8 cellular contexts compared by ENCODE assay signal in the genomic region with DNA sequence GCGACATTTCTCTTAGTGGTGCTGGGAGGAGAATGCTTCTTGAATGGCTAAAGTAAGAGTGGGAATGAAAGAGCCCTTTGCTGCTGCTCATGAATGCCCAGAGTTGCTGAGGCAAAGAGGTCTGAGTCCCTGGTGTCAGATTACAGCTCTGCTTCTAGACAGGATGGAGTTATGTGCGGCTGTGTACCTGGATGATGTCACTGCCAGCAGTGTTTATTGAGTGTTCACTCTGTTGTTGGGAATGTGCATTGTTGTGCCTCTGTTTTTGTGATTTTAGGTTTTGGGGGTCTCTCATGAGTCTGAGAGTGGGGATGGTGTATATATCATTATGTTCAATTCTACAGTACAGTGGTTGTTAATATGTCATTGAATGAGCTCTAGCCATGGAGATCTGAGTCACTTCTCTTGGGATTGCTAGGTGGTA. TPM values are rescaled to one million over a fixed set of nuclear protein-coding genes. Genes with fewer than 3 reads are reported as not detected.
DNase-seq lines count a peak whose midpoint lies in the region; ATAC-seq and TF ChIP-seq lines count a peak whose summit lies in the region.

No MANE protein-coding gene starts in this region.

- H3K27ac ChIP-seq in OCI-LY7 (ENCODE audit: low read depth, low read length, poor library complexity, severe bottlenecking) (no peak overlapping the region), neutrophil (peak overlapping the region; percentile 87), aorta (ENCODE audit: low read depth in 1 of 2, low read length in 2 of 2) (no peak overlapping the region)

- H3K27me3 ChIP-seq in neutrophil, result no peaks in the 10 kb centered on the region
- no peaks in the 10 kb centered on the region for H3K27me3 ChIP-seq in aorta (ENCODE audit: control insufficient read depth in 1 of 2, insufficient read depth in 2 of 2, low read length in 1 of 2)

- 64 to 69% methylated on average over 2 of the region's 2 CpGs for WGBS in aorta, 2 donors

- peak overlapping the region; percentile 94 for H3K4me3 Mint-ChIP-seq in activated naive CD4-positive, alpha-beta T cell treated with anti-CD3 and anti-CD28 coated beads for 36 hours

- peaks cover 16% of the 10 kb centered on the region for H3K36me3 Mint-ChIP-seq in activated naive CD4-positive, alpha-beta T cell treated with anti-CD3 and anti-CD28 coated beads for 36 hours (ENCODE audit: low read depth)

- intact Hi-C loops in activated naive CD4-positive, alpha-beta T cell treated with anti-CD3 and anti-CD28 coated beads for 36 hours (cut with micrococcal nuclease), result loop anchor here (5.0 kb wide), 2 partner anchors 187 to 503 kb away; partner anchors contain the start of gene AGL
- intact Hi-C loops in OCI-LY7 (cut with micrococcal nuclease; ENCODE audit: unreplicated experiment) (loop anchor here (5.0 kb wide), 3 partner anchors 108 to 672 kb away; partner anchors contain the start of genes DBT and DPH5), aorta (cut with DNase I) (loop anchor here in 1 of 2 donors (5.0 kb wide), 1 partner anchor 542 kb away; the partner anchor contains the start of gene SLC30A7)

- TF ChIP-seq CTCF in OCI-LY7 (conservative IDR thresholded peaks at IDR 0.05; ENCODE audit: low read length) (no peak), neutrophil (IDR thresholded peaks at IDR 0.05) (no peak)

- no peak overlapping the region for H2AFZ ChIP-seq in OCI-LY7 (ENCODE audit: low read length)

- DNase-seq in activated naive CD4-positive, alpha-beta T cell treated with anti-CD3 and anti-CD28 coated beads for 36 hours, result peak; percentile 50
- DNase-seq in activated naive CD4-positive, alpha-beta T cell (lab: John Stamatoyannopoulos, UW), result no peak
- peak; percentile 29 for DNase-seq in OCI-LY7 (ENCODE audit: low spot score)
- DNase-seq in dermis blood vessel endothelial cell, result peak; percentile 59
- no peak for DNase-seq in aorta
- no peak for DNase-seq in hippocampal formation (lab: John Stamatoyannopoulos, UW)

- no peaks in the 10 kb centered on the region for H3K9me2 ChIP-seq in OCI-LY7 (ENCODE audit: insufficient read depth, low read length)

- H4K20me1 ChIP-seq in OCI-LY7 (ENCODE audit: insufficient read depth, low read length), result 0 out of 2 replicates have a peak, but pooled peaks cover 3% of the 10 kb centered on the region

- CTCF ChIA-PET in activated naive CD4-positive, alpha-beta T cell treated with anti-CD3 and anti-CD28 coated beads for 36 hours (lab: Charles Lee), result interaction anchor here (0.7 to 2.8 kb wide), 4 partner anchors 10 to 104 kb away, joined by 4 to 13 read pairs (median 5); no protein-coding TSS in a partner anchor
- CTCF ChIA-PET in OCI-LY7 (lab: Charles Lee; ENCODE audit: unreplicated experiment), result no interaction called here

- H3K4me2 ChIP-seq in OCI-LY7 (ENCODE audit: low read length), result 0 out of 2 replicates have a peak overlapping the region, but pooled peaks have one; percentile 13

- peak overlapping the region; percentile 71 for H3K27ac Mint-ChIP-seq in activated naive CD4-positive, alpha-beta T cell treated with anti-CD3 and anti-CD28 coated beads for 36 hours

- H3K27me3 Mint-ChIP-seq in activated naive CD4-positive, alpha-beta T cell treated with anti-CD3 and anti-CD28 coated beads for 36 hours (ENCODE audit: low read depth), result no peaks in the 10 kb centered on the region

- H3K4me1 Mint-ChIP-seq in activated naive CD4-positive, alpha-beta T cell treated with anti-CD3 and anti-CD28 coated beads for 36 hours (ENCODE audit: low read depth), result peaks cover 57% of the 10 kb centered on the region

- POLR2A ChIA-PET in OCI-LY7 (lab: Charles Lee), result interaction anchor here (0.6 to 0.7 kb wide), 2 partner anchors 9 to 32 kb away, joined by 3 read pairs; no protein-coding TSS in a partner anchor

- no peaks in the 10 kb centered on the region for H3K9me3 Mint-ChIP-seq in activated naive CD4-positive, alpha-beta T cell treated with anti-CD3 and anti-CD28 coated beads for 36 hours

- H3K4me1 ChIP-seq in OCI-LY7 (ENCODE audit: insufficient read depth, low read length, poor library complexity, severe bottlenecking) (peaks cover 24% of the 10 kb centered on the region), neutrophil (ENCODE audit: control insufficient read depth in 1 of 2, insufficient read depth in 1 of 2, low read depth in 1 of 2, low read length in 1 of 2) (peaks cover 75 to 83% of the 10 kb centered on the region in 2 experiments), aorta (ENCODE audit: control insufficient read depth in 1 of 2, insufficient read depth in 2 of 2, low read length in 2 of 2) (peaks cover 0 to 2% of the 10 kb centered on the region in 2 donors)

- H3K79me2 ChIP-seq in OCI-LY7 (ENCODE audit: insufficient read depth, low read depth, low read length), result no peaks in the 10 kb centered on the region

- H3K9me3 ChIP-seq in OCI-LY7 (ENCODE audit: low read length) (no peaks in the 10 kb centered on the region), neutrophil (no peaks in the 10 kb centered on the region), aorta (ENCODE audit: control insufficient read depth, low read length) (no peaks in the 10 kb centered on the region)

- ATAC-seq in aorta (ENCODE audit: low FRiP score), result no peak
- ATAC-seq in HG03442 (IDR thresholded peaks at IDR 0.05; ENCODE audit: unreplicated experiment), result no peak

- H3K36me3 ChIP-seq in OCI-LY7 (ENCODE audit: insufficient read depth, low read length) (no peaks in the 10 kb centered on the region), neutrophil (no peaks in the 10 kb centered on the region), aorta (ENCODE audit: control insufficient read depth in 1 of 2, insufficient read depth in 2 of 2, low read length in 1 of 2) (no peaks in the 10 kb centered on the region)

- no TSS peak for BruUV-seq in OCI-LY7 (replicated peaks; lab: Mats Ljungman, UMichigan)

- H3K4me3 ChIP-seq in OCI-LY7 (ENCODE audit: low read depth, low read length, poor library complexity, severe bottlenecking) (no peak overlapping the region), neutrophil (ENCODE audit: low read depth in 1 of 2, low read length in 1 of 2) (no peak overlapping the region), aorta (ENCODE audit: low read length in 2 of 2) (no peak overlapping the region)

RNA-seq across cellular contexts. Expression of gene CDC14A, which starts 2.7 kb away (rescaled TPM):
- 10 to 100 TPM; 10.1 to 13.1 TPM for total RNA-seq in activated naive CD4-positive, alpha-beta T cell treated with anti-CD3 and anti-CD28 coated beads for 36 hours
- total RNA-seq in OCI-LY7 (2014; rRNA removed; shearing (Covaris generic)), result 4.9 and 9.9 TPM in 2 replicates
- total RNA-seq in OCI-LY7 (2022), result 7.2 and 8.2 TPM in 2 replicates
- total RNA-seq in dermis blood vessel endothelial cell, result 13.1 and 20.6 TPM in 2 replicates
- 10 to 100 TPM in 1 of 2 donors, 1 to 10 TPM in 1; 8.3 to 14.0 TPM for total RNA-seq in aorta
- 1 to 10 TPM in 1 of 2 donors, under 1 TPM in 1; 0.88 to 1.7 TPM for polyA plus RNA-seq in aorta

Comparison
In these comparisons a context has a peak if more than half of its experiments do, and no peak if none do; other contexts are left out.
1. DNase-seq: peak in activated naive CD4-positive, alpha-beta T cell treated with anti-CD3 and anti-CD28 coated beads for 36 hours (single experiment), OCI-LY7 (single experiment) and dermis blood vessel endothelial cell (single experiment); none in activated naive CD4-positive, alpha-beta T cell (0 of 4), aorta (0 of 2) and hippocampal formation (0 of 2).